Comparison of ENCODE assay signal across 16 cellular contexts in genomic region chr5:93189707-93190120, GRCh38.
DNase-seq lines count a peak whose midpoint lies in the region; ATAC-seq and TF ChIP-seq lines count a peak whose summit lies in the region.
"Had no signal": no experiment of that assay in that cellular context is flagged by ENCODE, and none has a peak within 500 bp of the region (broad histone marks: within the 10 kb centered on the region; RNA-seq: fewer than 3 reads in every experiment).

No MANE protein-coding gene starts in this region.

- TF ChIP-seq CTCF in GM23338 (conservative IDR thresholded peaks at IDR 0.05; ENCODE audit: low read depth in 2 of 2): no peak
- TF ChIP-seq CTCF in H9 (conservative IDR thresholded peaks at IDR 0.05): no peak

- no peak overlapping the region for H3K56ac ChIP-seq in H9 (ENCODE audit: insufficient read length, low read depth, low read length)

- no peak overlapping the region for H3K18ac ChIP-seq in H9 (ENCODE audit: insufficient read length, low read depth, low read length)

- H3K27me3 Mint-ChIP-seq in GM23338 (ENCODE audit: insufficient read depth, low read depth, poor library complexity) (peaks cover 3% of the 10 kb centered on the region), H9 (ENCODE audit: low read depth) (no peaks in the 10 kb centered on the region)
- H3K27me3 Mint-ChIP-seq: activated CD4-positive, alpha-beta T cell treated with anti-CD3 and anti-CD28 coated beads, Interleukin-2, amount 10 ng/mL, durations not matched to agents 7 days and 5 days; activated naive CD4-positive, alpha-beta T cell treated with anti-CD3 and anti-CD28 coated beads, Interleukin-2, amount 50 U/mL, for 24 hours had no signal

- H3K23me2 ChIP-seq in H9 (ENCODE audit: insufficient read length, low read depth, low read length, poor library complexity, severe bottlenecking): no peaks in the 10 kb centered on the region

- H2BK15ac ChIP-seq in H9 (ENCODE audit: low read depth, low read length): no peak overlapping the region

- H2BK20ac ChIP-seq in H9 (ENCODE audit: low read depth, low read length, poor library complexity, severe bottlenecking): no peak overlapping the region

- H3K9me3 ChIP-seq in H9 (ENCODE audit: control insufficient read depth, low read depth, low read length): no peaks in the 10 kb centered on the region
- H3K9me3 ChIP-seq: uterus had no signal

- H2AFZ ChIP-seq in GM23338 (no peak overlapping the region), H9 (ENCODE audit: low read length) (no peak overlapping the region)
- H2AFZ ChIP-seq: parathyroid adenoma had no signal

- H3K4me2 ChIP-seq in GM23338 (no peak overlapping the region), H9 (ENCODE audit: insufficient read depth, insufficient read length, low read length) (no peak overlapping the region)

- WGBS in H9 (ENCODE audit: extremely low coverage, insufficient read length, low lambda C conversion rate): no CpG with 5 or more reads among the region's 2 CpGs

- H3K27ac Mint-ChIP-seq in GM23338: no peak overlapping the region
- no peak overlapping the region for H3K27ac Mint-ChIP-seq in H9
- H3K27ac Mint-ChIP-seq: activated CD4-positive, alpha-beta T cell treated with anti-CD3 and anti-CD28 coated beads, Interleukin-2, amount 10 ng/mL, durations not matched to agents 7 days and 5 days; activated naive CD4-positive, alpha-beta T cell treated with anti-CD3 and anti-CD28 coated beads, Interleukin-2, amount 50 U/mL, for 24 hours had no signal

- H3K4me1 ChIP-seq in GM23338 (ENCODE audit: insufficient read depth) (no peaks in the 10 kb centered on the region), H9 (ENCODE audit: insufficient read depth, low read length) (no peaks in the 10 kb centered on the region)
- H3K4me1 ChIP-seq: parathyroid adenoma, uterus had no signal

- no peak overlapping the region for H3K14ac ChIP-seq in H9 (ENCODE audit: insufficient read depth, low read length)

- H3K4me1 Mint-ChIP-seq in GM23338 (no peaks in the 10 kb centered on the region; the same call in 2 of the 3 replicates), H9 (0 out of 4 replicates have a peak, but pooled peaks cover 0 to 3% of the 10 kb centered on the region in 2 experiments)
- H3K4me1 Mint-ChIP-seq: activated CD4-positive, alpha-beta T cell treated with anti-CD3 and anti-CD28 coated beads, Interleukin-2, amount 10 ng/mL, durations not matched to agents 7 days and 5 days; activated naive CD4-positive, alpha-beta T cell treated with anti-CD3 and anti-CD28 coated beads, Interleukin-2, amount 50 U/mL, for 24 hours had no signal

- no peak overlapping the region for H4K8ac ChIP-seq in H9 (replicated peaks; ENCODE audit: insufficient read length, low read depth, low read length)

- H3K4me3 ChIP-seq in GM23338: no peak overlapping the region
- H3K4me3 ChIP-seq: uterus had no signal

- no peaks in the 10 kb centered on the region for H3F3A ChIP-seq in GM23338 (replicated peaks; ENCODE audit: low read depth)

- H3K4me3 Mint-ChIP-seq in GM23338: no peak overlapping the region
- H3K4me3 Mint-ChIP-seq in H9: no peak overlapping the region
- H3K4me3 Mint-ChIP-seq: activated CD4-positive, alpha-beta T cell treated with anti-CD3 and anti-CD28 coated beads, Interleukin-2, amount 10 ng/mL, durations not matched to agents 7 days and 5 days; activated naive CD4-positive, alpha-beta T cell treated with anti-CD3 and anti-CD28 coated beads, Interleukin-2, amount 50 U/mL, for 24 hours had no signal

- no peak overlapping the region for H3K23ac ChIP-seq in H9 (ENCODE audit: insufficient read length, low read depth, low read length)

- no peak for ATAC-seq in GM23338
- no peak for ATAC-seq in HG03342 (IDR thresholded peaks at IDR 0.05; ENCODE audit: unreplicated experiment)

- no peak overlapping the region for H3K9ac ChIP-seq in H9 (ENCODE audit: extremely low read depth, insufficient read length, low read length)
- H3K9ac ChIP-seq: parathyroid adenoma had no signal

- H2BK5ac ChIP-seq in H9 (ENCODE audit: insufficient read length, low read length): no peak overlapping the region

- H3K27me3 ChIP-seq in GM23338 (ENCODE audit: insufficient read depth) (no peaks in the 10 kb centered on the region), H9 (ENCODE audit: insufficient read depth, low read length) (no peaks in the 10 kb centered on the region)
- H3K27me3 ChIP-seq: uterus had no signal

- no peak overlapping the region for H3T11ph ChIP-seq in H9 (ENCODE audit: low read length)

- H2AK5ac ChIP-seq in H9 (ENCODE audit: insufficient read length, low read length): no peak overlapping the region

- H3K27ac ChIP-seq in GM23338 (ENCODE audit: low read depth) (no peak overlapping the region), H9 (ENCODE audit: insufficient read length, low read depth, low read length) (no peak overlapping the region)
- H3K27ac ChIP-seq: parathyroid adenoma, uterus had no signal

- H3K36me3 ChIP-seq in GM23338 (ENCODE audit: insufficient read depth): no peaks in the 10 kb centered on the region
- H3K36me3 ChIP-seq: uterus had no signal

- DNase-seq in Daoy (ENCODE audit: low read depth) (peak; percentile 78), NCI-H226 (peak; percentile 96), dermis blood vessel endothelial cell (peak; percentile 52), non-pigmented ciliary epithelial cell (ENCODE audit: low read depth) (peak; percentile 96), GM23338 (ENCODE audit: low spot score) (no peak), H9 (no peak), GM19240 (ENCODE audit: insufficient read length, low spot score) (no peak)
- DNase-seq: activated CD4-positive, alpha-beta T cell treated with anti-CD3 and anti-CD28 coated beads, Interleukin-2, amount 10 ng/mL, durations not matched to agents 7 days and 5 days; H7; left cardiac atrium; NCI-H1930; SHP77; uterus had no signal

- H4K91ac ChIP-seq in H9 (ENCODE audit: insufficient read length, low read depth, low read length): no peak overlapping the region

- H3K9me2 ChIP-seq in GM23338 (ENCODE audit: insufficient read depth): no peaks in the 10 kb centered on the region

- H4K20me1 ChIP-seq in GM23338 (replicated peaks; ENCODE audit: insufficient read depth) (no peaks in the 10 kb centered on the region), H9 (ENCODE audit: control insufficient read depth, insufficient read depth, insufficient read length) (no peaks in the 10 kb centered on the region)

- H3K9me3 Mint-ChIP-seq in GM23338 (no peaks in the 10 kb centered on the region), H9 (no peaks in the 10 kb centered on the region)
- H3K9me3 Mint-ChIP-seq: activated CD4-positive, alpha-beta T cell treated with anti-CD3 and anti-CD28 coated beads, Interleukin-2, amount 10 ng/mL, durations not matched to agents 7 days and 5 days had no signal

- H3K79me2 ChIP-seq in GM23338 (replicated peaks; ENCODE audit: insufficient read depth): no peaks in the 10 kb centered on the region
- no peaks in the 10 kb centered on the region for H3K79me2 ChIP-seq in H9 (ENCODE audit: insufficient read depth, low read length)
- H3K79me2 ChIP-seq: parathyroid adenoma had no signal

- H2BK120ac ChIP-seq in H9 (ENCODE audit: low read depth, low read length, poor library complexity, severe bottlenecking): no peak overlapping the region

- H3K36me3 Mint-ChIP-seq in GM23338 (ENCODE audit: low read depth) (no peaks in the 10 kb centered on the region), H9 (ENCODE audit: insufficient read depth in 1 of 3, low read depth in 3 of 3) (no peaks in the 10 kb centered on the region; a peak in 1 of 7 replicates)
- H3K36me3 Mint-ChIP-seq: activated naive CD4-positive, alpha-beta T cell treated with anti-CD3 and anti-CD28 coated beads, Interleukin-2, amount 50 U/mL, for 24 hours had no signal

- H2BK12ac ChIP-seq in H9 (ENCODE audit: insufficient read length, low read depth, low read length): no peak overlapping the region

- no peak overlapping the region for H3K4ac ChIP-seq in H9 (ENCODE audit: low read depth, low read length)

- no peak overlapping the region for H4K5ac ChIP-seq in H9 (ENCODE audit: insufficient read length, low read depth, low read length)

- no peaks in the 10 kb centered on the region for H3K79me1 ChIP-seq in H9 (ENCODE audit: insufficient read depth, low read depth, low read length, poor library complexity, severe bottlenecking)

TF ChIP-seq in GM23338, 12 proteins besides CTCF, POLR2A, EP300 and RAD21 (continues in another document):
- no peak for TF ChIP-seq EZH2phosphoT487 (IDR thresholded peaks at IDR 0.05; ENCODE audit: unreplicated experiment)
- TF ChIP-seq STAT1 (IDR thresholded peaks at IDR 0.05; ENCODE audit: unreplicated experiment): no peak
- TF ChIP-seq EZH2 (IDR thresholded peaks at IDR 0.05; ENCODE audit: low read depth, unreplicated experiment): no peak
- no peak for TF ChIP-seq NANOG (IDR thresholded peaks at IDR 0.05; ENCODE audit: borderline replicate concordance)
- no peak for TF ChIP-seq JUNB (IDR thresholded peaks at IDR 0.05; ENCODE audit: unreplicated experiment)
- TF ChIP-seq REST (IDR thresholded peaks at IDR 0.05; ENCODE audit: unreplicated experiment): no peak

Comparison
In these comparisons a context has a peak if more than half of its experiments do, and no peak if none do; other contexts are left out.
1. DNase-seq: peak in Daoy (single experiment), NCI-H226 (single experiment), dermis blood vessel endothelial cell (single experiment) and non-pigmented ciliary epithelial cell (single experiment); none in GM23338 (single experiment), H9 (single experiment) and GM19240 (single experiment).